ENCODE assay signal across 18 cellular contexts in the genomic region with DNA sequence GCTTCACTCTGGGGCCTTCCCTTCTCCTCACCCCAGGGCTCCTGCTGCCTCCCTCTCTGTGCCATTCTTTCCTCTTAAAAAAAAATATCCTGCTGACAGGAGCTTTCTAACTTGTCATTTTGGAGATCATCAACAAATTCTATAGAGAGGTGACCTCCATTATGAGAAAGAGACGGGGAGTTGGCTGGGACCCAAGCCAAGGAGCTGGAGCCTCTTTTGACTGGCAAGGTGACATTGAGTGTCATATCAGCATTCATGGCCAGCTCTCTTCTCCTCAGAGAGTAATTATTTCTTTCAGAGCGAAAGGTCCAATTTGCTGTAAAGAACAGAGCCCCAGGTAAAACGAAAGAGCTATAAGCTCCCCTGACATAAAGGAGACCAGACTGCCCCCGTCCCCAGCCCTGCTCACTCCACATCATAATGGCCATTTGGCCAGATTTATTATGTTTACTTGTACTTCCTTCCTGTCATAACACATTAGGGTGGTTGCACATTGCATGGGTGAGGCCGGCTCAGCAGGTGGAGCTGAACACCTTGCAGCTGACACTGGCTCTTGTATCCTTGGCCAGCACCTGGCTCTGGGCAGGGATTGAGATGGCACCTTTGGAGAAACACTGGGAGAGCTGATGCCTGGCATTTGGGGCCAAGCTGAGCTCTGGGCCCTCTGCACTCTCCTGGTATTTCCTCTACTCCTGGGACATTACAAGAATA.
DNase-seq lines count a peak whose midpoint lies in the region; ATAC-seq and TF ChIP-seq lines count a peak whose summit lies in the region.
"Had no signal": no experiment of that assay in that cellular context is flagged by ENCODE, and none has a peak within 500 bp of the region (broad histone marks: within the 10 kb centered on the region; RNA-seq: fewer than 3 reads in every experiment).

No MANE protein-coding gene starts in this region.

- peaks cover 1% of the 10 kb centered on the region for H3K9me3 Mint-ChIP-seq in endodermal cell
- H3K9me3 Mint-ChIP-seq in activated CD4-positive, alpha-beta T cell treated with anti-CD3 and anti-CD28 coated beads, Interleukin-2, amount 10 ng/mL, durations not matched to agents 7 days and 5 days: no peaks in the 10 kb centered on the region
- no peaks in the 10 kb centered on the region for H3K9me3 Mint-ChIP-seq in naive thymus-derived CD8-positive, alpha-beta T cell
- H3K9me3 Mint-ChIP-seq: activated T-helper 2 cell treated with anti-CD3 and anti-CD28 coated beads, Interferon-gamma antibody, Interleukin-2, Interleukin-4, amounts not matched to agents 10 μg/mL and 5 μg/mL and 100 μg/mL, durations not matched to agents 14 hours and 24 hours and 36 hours had no signal

- H3K9me3 ChIP-seq in endodermal cell (ENCODE audit: control insufficient read depth, low read length): no peaks in the 10 kb centered on the region
- H3K9me3 ChIP-seq in skeletal muscle tissue (ENCODE audit: control insufficient read depth in 3 of 3, low read length in 3 of 3): no peaks in the 10 kb centered on the region
- H3K9me3 ChIP-seq in lower lobe of right lung: no peaks in the 10 kb centered on the region
- H3K9me3 ChIP-seq: tibial nerve had no signal

- H3K4me1 ChIP-seq in endodermal cell (ENCODE audit: control insufficient read depth, insufficient read depth, low read length) (no peaks in the 10 kb centered on the region), skeletal muscle tissue (ENCODE audit: control insufficient read depth in 3 of 3, insufficient read depth in 3 of 3, low read length in 3 of 3) (peaks cover 23 to 43% (median 41%) of the 10 kb centered on the region in 3 donors), lower lobe of right lung (no peaks in the 10 kb centered on the region)
- H3K4me1 ChIP-seq: tibial nerve had no signal

- DNase-seq in NCI-H1417 (lab: John Stamatoyannopoulos, UW) (peak; percentile 85 to 96 (median 92)), NCI-H345 (lab: John Stamatoyannopoulos, UW) (peak; percentile 93), endodermal cell (no peak), lower lobe of right lung (no peak), kidney glomerular epithelial cell (lab: John Stamatoyannopoulos, UW) (no peak)
- no peak for DNase-seq in activated CD4-positive, alpha-beta T cell treated with anti-CD3 and anti-CD28 coated beads, Interleukin-2, amount 10 ng/mL, durations not matched to agents 7 days and 5 days
- no peak for DNase-seq in naive thymus-derived CD8-positive, alpha-beta T cell
- DNase-seq: amniotic stem cell, DND-41, KG1, NCI-H2107, occipital lobe had no signal

- no peak overlapping the region for H3K9ac ChIP-seq in endodermal cell (ENCODE audit: extremely low read depth, low read length, poor library complexity, severe bottlenecking)
- peak overlapping the region in 1 of 3 donors; percentile 57 for H3K9ac ChIP-seq in skeletal muscle tissue (ENCODE audit: low read depth in 1 of 3, low read length in 3 of 3)

- no peaks in the 10 kb centered on the region for H3K27me3 Mint-ChIP-seq in endodermal cell (ENCODE audit: insufficient read depth)
- no peaks in the 10 kb centered on the region for H3K27me3 Mint-ChIP-seq in activated CD4-positive, alpha-beta T cell treated with anti-CD3 and anti-CD28 coated beads, Interleukin-2, amount 10 ng/mL, durations not matched to agents 7 days and 5 days
- peaks cover 0 to 2% (median 0%) of the 10 kb centered on the region in 5 donors for H3K27me3 Mint-ChIP-seq in naive thymus-derived CD8-positive, alpha-beta T cell

- no peak overlapping the region for H3K4me3 ChIP-seq in endodermal cell (ENCODE audit: low read length)
- H3K4me3 ChIP-seq in skeletal muscle tissue (ENCODE audit: low read length in 3 of 3): no peak overlapping the region
- H3K4me3 ChIP-seq in lower lobe of right lung: no peak overlapping the region
- H3K4me3 ChIP-seq: coronary artery, skin epidermis, tibial nerve had no signal

- no peaks in the 10 kb centered on the region for H3K36me3 Mint-ChIP-seq in endodermal cell (ENCODE audit: low read depth)
- H3K36me3 Mint-ChIP-seq in activated CD4-positive, alpha-beta T cell treated with anti-CD3 and anti-CD28 coated beads, Interleukin-2, amount 10 ng/mL, durations not matched to agents 7 days and 5 days (ENCODE audit: low read depth): no peaks in the 10 kb centered on the region
- no peaks in the 10 kb centered on the region for H3K36me3 Mint-ChIP-seq in naive thymus-derived CD8-positive, alpha-beta T cell

- CTCF ChIA-PET in activated CD4-positive, alpha-beta T cell treated with anti-CD3 and anti-CD28 coated beads, Interleukin-2, amount 10 ng/mL, durations not matched to agents 7 days and 5 days (lab: Charles Lee): interaction anchor here (0.8 kb wide), 1 partner anchor 10 kb away, joined by 3 read pairs; no protein-coding TSS in a partner anchor

- H3K36me3 ChIP-seq in endodermal cell (ENCODE audit: control insufficient read depth, insufficient read depth, low read length) (no peaks in the 10 kb centered on the region), skeletal muscle tissue (ENCODE audit: control insufficient read depth in 3 of 3, insufficient read depth in 3 of 3, low read length in 3 of 3) (no peaks in the 10 kb centered on the region), lower lobe of right lung (no peaks in the 10 kb centered on the region)
- H3K36me3 ChIP-seq: tibial nerve had no signal

- intact Hi-C loops in lower lobe of right lung (cut with DNase I): no loop called here

- no peak overlapping the region for H3K27ac Mint-ChIP-seq in endodermal cell
- no peak overlapping the region for H3K27ac Mint-ChIP-seq in activated CD4-positive, alpha-beta T cell treated with anti-CD3 and anti-CD28 coated beads, Interleukin-2, amount 10 ng/mL, durations not matched to agents 7 days and 5 days
- H3K27ac Mint-ChIP-seq in naive thymus-derived CD8-positive, alpha-beta T cell: no peak overlapping the region
- H3K27ac Mint-ChIP-seq: activated T-helper 2 cell treated with anti-CD3 and anti-CD28 coated beads, Interferon-gamma antibody, Interleukin-2, Interleukin-4, amounts not matched to agents 10 μg/mL and 5 μg/mL and 100 μg/mL, durations not matched to agents 14 hours and 24 hours and 36 hours had no signal

- H3K27ac ChIP-seq in endodermal cell (ENCODE audit: low read depth, low read length) (peak overlapping the region; percentile 49), skeletal muscle tissue (ENCODE audit: low read depth, low read length) (peak overlapping the region; percentile 38), lower lobe of right lung (no peak overlapping the region)
- H3K27ac ChIP-seq: coronary artery, epithelial cell of prostate, skin epidermis, tibial nerve had no signal

- H3K27me3 ChIP-seq in endodermal cell (ENCODE audit: control insufficient read depth, insufficient read depth, low read length, poor library complexity, severe bottlenecking) (no peaks in the 10 kb centered on the region), skeletal muscle tissue (ENCODE audit: control insufficient read depth in 3 of 3, insufficient read depth in 3 of 3, low read length in 3 of 3) (no peaks in the 10 kb centered on the region), lower lobe of right lung (ENCODE audit: low read depth) (no peaks in the 10 kb centered on the region)
- H3K27me3 ChIP-seq: tibial nerve had no signal

- no peak for TF ChIP-seq CTCF in endodermal cell (conservative IDR thresholded peaks at IDR 0.05)
- TF ChIP-seq CTCF in lower lobe of right lung (IDR thresholded peaks at IDR 0.05): no peak

- no peak overlapping the region for H3K4me3 Mint-ChIP-seq in endodermal cell
- no peak overlapping the region for H3K4me3 Mint-ChIP-seq in activated CD4-positive, alpha-beta T cell treated with anti-CD3 and anti-CD28 coated beads, Interleukin-2, amount 10 ng/mL, durations not matched to agents 7 days and 5 days
- no peak overlapping the region for H3K4me3 Mint-ChIP-seq in naive thymus-derived CD8-positive, alpha-beta T cell

- POLR2A ChIA-PET in activated CD4-positive, alpha-beta T cell treated with anti-CD3 and anti-CD28 coated beads, Interleukin-2, amount 10 ng/mL, durations not matched to agents 7 days and 5 days (lab: Charles Lee): no interaction called here
- POLR2A ChIA-PET in naive thymus-derived CD8-positive, alpha-beta T cell (lab: Charles Lee): no interaction called here

- ATAC-seq in lower lobe of right lung: no peak
- ATAC-seq in naive thymus-derived CD8-positive, alpha-beta T cell: no peak

- 74 to 77% methylated on average over 4 to 5 of the region's 5 CpGs for WGBS in endodermal cell (ENCODE audit: insufficient coverage in 1 of 2, insufficient read length in 1 of 2), 2 experiments

- H3K4me1 Mint-ChIP-seq in endodermal cell: no peaks in the 10 kb centered on the region
- H3K4me1 Mint-ChIP-seq in activated CD4-positive, alpha-beta T cell treated with anti-CD3 and anti-CD28 coated beads, Interleukin-2, amount 10 ng/mL, durations not matched to agents 7 days and 5 days: no peaks in the 10 kb centered on the region
- H3K4me1 Mint-ChIP-seq in naive thymus-derived CD8-positive, alpha-beta T cell: no peaks in the 10 kb centered on the region

Comparison
In these comparisons a context has a peak if more than half of its experiments do, and no peak if none do; other contexts are left out.
1. DNase-seq: peak in NCI-H1417 (3 of 3) and NCI-H345 (single experiment); none in endodermal cell (single experiment), activated CD4-positive, alpha-beta T cell treated with anti-CD3 and anti-CD28 coated beads, Interleukin-2, amount 10 ng/mL, durations not matched to agents 7 days and 5 days (single experiment), lower lobe of right lung (single experiment), kidney glomerular epithelial cell (single experiment) and naive thymus-derived CD8-positive, alpha-beta T cell (0 of 10).